Comparison of ENCODE assay signal across 2 cellular contexts in genomic region chr9:36239205-36239604, GRCh38.
TF ChIP-seq lines count a peak whose summit lies in the region.

No MANE protein-coding gene starts in this region.

TF ChIP-seq in HEK293, 187 proteins besides CTCF, POLR2A, EP300 and RAD21:
- TF ChIP-seq ZNF248 (tag by site-specific recombination; IDR thresholded peaks at IDR 0.05), result peak; percentile 96

TF ChIP-seq in K562, 482 proteins besides CTCF, POLR2A, EP300 and RAD21:
- 0 out of 2 replicates have a peak, but pooled peaks have one; percentile 29 for TF ChIP-seq SUPT5H (IDR thresholded peaks at IDR 0.05)
TF ChIP-seq in K562: peak in this region for 1; not testable (repeated sequence) for 481.
